In the genomic region with DNA sequence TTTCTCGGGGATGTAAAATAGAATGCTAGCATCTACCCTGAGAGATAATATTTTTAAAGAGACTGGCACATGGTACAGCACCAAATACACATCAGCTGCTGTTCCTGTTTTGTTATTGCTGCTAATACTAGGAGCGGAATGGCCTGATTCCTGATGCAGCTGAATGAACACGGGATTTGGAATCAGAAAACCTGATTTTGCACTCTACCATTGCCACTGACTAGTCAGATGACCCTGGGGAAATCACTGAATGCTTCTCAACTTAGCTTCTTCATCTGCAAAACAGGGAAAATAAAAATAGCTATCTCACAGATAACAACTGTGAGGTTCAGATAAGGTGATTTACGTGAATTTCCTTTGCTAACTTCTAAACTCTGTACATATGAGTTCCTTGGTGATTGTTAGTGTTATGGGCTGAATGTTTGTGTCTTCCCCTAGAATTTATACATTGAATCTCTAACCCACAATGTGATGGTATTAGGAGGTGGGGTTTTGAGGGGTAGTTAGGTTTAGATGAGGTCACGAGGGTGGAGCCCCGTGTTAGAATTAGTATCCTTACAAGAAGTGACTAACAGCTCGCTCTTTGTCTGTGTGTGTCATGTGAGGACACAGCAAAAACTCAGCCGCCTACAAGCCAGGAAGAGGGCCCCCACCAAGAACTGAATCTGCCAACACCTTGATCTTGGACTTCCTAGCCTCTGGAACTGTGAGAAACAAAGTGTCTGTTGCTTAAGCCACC, we compare ENCODE assay signal across 9 cellular contexts. TPM values are rescaled to one million over a fixed set of nuclear protein-coding genes. Genes with fewer than 3 reads are reported as not detected.
A peak's percentile ranks its signal among the peaks of the same experiment; 100 is the strongest.
DNase-seq lines count a peak whose midpoint lies in the region; ATAC-seq lines count a peak whose summit lies in the region.
"Had no signal": no experiment of that assay in that cellular context is flagged by ENCODE, and none has a peak within 500 bp of the region (broad histone marks: within the 10 kb centered on the region; RNA-seq: fewer than 3 reads in every experiment).

No MANE protein-coding gene starts in this region.

- peak overlapping the region; percentile 6 for H3K4me3 ChIP-seq in effector memory CD4-positive, alpha-beta T cell (ENCODE audit: insufficient read depth, low read depth, low read length, poor library complexity, severe bottlenecking)

- ATAC-seq in GM21825 (IDR thresholded peaks at IDR 0.05; ENCODE audit: unreplicated experiment) (no peak), left colon (no peak), HG03520 (IDR thresholded peaks at IDR 0.05; ENCODE audit: unreplicated experiment) (no peak)

- H3K4me1 ChIP-seq in effector memory CD4-positive, alpha-beta T cell (ENCODE audit: control insufficient read depth, insufficient read depth, low read length, poor library complexity, severe bottlenecking), result peaks cover 88% of the 10 kb centered on the region

- no peaks in the 10 kb centered on the region for H3K9me3 ChIP-seq in effector memory CD4-positive, alpha-beta T cell (ENCODE audit: control insufficient read depth, low read length)

- H3K27me3 ChIP-seq in effector memory CD4-positive, alpha-beta T cell (replicated peaks; ENCODE audit: control insufficient read depth, insufficient read depth, low read length, poor library complexity, severe bottlenecking), result no peaks in the 10 kb centered on the region

- H3K27ac ChIP-seq in effector memory CD4-positive, alpha-beta T cell (ENCODE audit: insufficient read depth, low read length, poor library complexity, severe bottlenecking), result peak overlapping the region; percentile 91

- intact Hi-C loops in left colon (cut with DNase I, micrococcal nuclease), result no loop called here

- no peaks in the 10 kb centered on the region for H3K36me3 ChIP-seq in effector memory CD4-positive, alpha-beta T cell (ENCODE audit: control insufficient read depth, insufficient read depth, low read length)

- DNase-seq in DMS 273 (lab: John Stamatoyannopoulos, UW; ENCODE audit: unreplicated experiment), result peak; percentile 79
- DNase-seq in activated CD8-positive, alpha-beta memory T cell treated with anti-CD3 and anti-CD28 coated beads for 48 hours (ENCODE audit: low read depth in 2 of 3, low spot score in 2 of 3), result peak in 2 of 3 experiments; percentile 23 to 45
- DNase-seq in effector memory CD4-positive, alpha-beta T cell, result peak; percentile 46 to 77 (median 63)
- DNase-seq in stimulated activated CD4-positive, alpha-beta T cell treated with anti-CD3 and anti-CD28 coated beads, Interleukin-15, amount 100 ng/mL, for 24 hours, result peak; percentile 81
- no peak for DNase-seq in left colon
- DNase-seq in GF-D8 (lab: John Stamatoyannopoulos, UW), result no peak
- DNase-seq: NK-92 treated with Interleukin-12 subunit alpha and Interleukin-12 subunit beta, amount 100 ng/mL, for 24 hours had no signal

RNA-seq across cellular contexts. Expression of gene LRRC8C, which starts 24.9 kb away (rescaled TPM):
- 1 to 10 TPM; 1.8 to 3.2 TPM for total RNA-seq in left colon

Comparison
In these comparisons a context has a peak if more than half of its experiments do, and no peak if none do; other contexts are left out.
1. DNase-seq: peak in DMS 273 (single experiment), activated CD8-positive, alpha-beta memory T cell treated with anti-CD3 and anti-CD28 coated beads for 48 hours (2 of 3), effector memory CD4-positive, alpha-beta T cell (3 of 3) and stimulated activated CD4-positive, alpha-beta T cell treated with anti-CD3 and anti-CD28 coated beads, Interleukin-15, amount 100 ng/mL, for 24 hours (single experiment); none in left colon (0 of 2) and GF-D8 (single experiment).